In genomic region chr17:41784207-41784744, GRCh38 we compare ENCODE assay signal across 6 cellular contexts. TPM values are rescaled to one million over a fixed set of nuclear protein-coding genes. Genes with fewer than 3 reads are reported as not detected.
DNase-seq lines count a peak whose midpoint lies in the region; ATAC-seq and TF ChIP-seq lines count a peak whose summit lies in the region.

No MANE protein-coding gene starts in this region.

- H3K4me3 ChIP-seq in skeletal muscle satellite cell (ENCODE audit: low read length) = peak overlapping the region; percentile 46

- H3K4me1 Mint-ChIP-seq in endothelial cell (ENCODE audit: unreplicated experiment) (peaks cover 34% of the 10 kb centered on the region), immature natural killer cell (peaks cover 14 to 23% of the 10 kb centered on the region in 2 donors)

- in situ Hi-C loops in KBM-7 (cut with MboI; ENCODE audit: low pct_unique_long_range_greater_than_20kb, low sequenced_read_pairs) = no loop called here

- DNase-seq in KBM-7 (peak; percentile 93), endothelial cell (ENCODE audit: low spot score) (no peak), immature natural killer cell (no peak)
- no peak for DNase-seq in stimulated activated CD4-positive, alpha-beta T cell treated with anti-CD3 and anti-CD28 coated beads, Interleukin-2, amount 100 ng/mL, for 48 hours

- H3K27ac Mint-ChIP-seq in endothelial cell (ENCODE audit: unreplicated experiment) = peak overlapping the region; percentile 87
- H3K27ac Mint-ChIP-seq in immature natural killer cell = no peak overlapping the region

- H3K4me3 Mint-ChIP-seq in endothelial cell (ENCODE audit: unreplicated experiment) = peak overlapping the region; percentile 97
- H3K4me3 Mint-ChIP-seq in immature natural killer cell = peak overlapping the region in 2 of 5 donors; percentile 19 to 55

- H3K9me3 ChIP-seq in skeletal muscle satellite cell (replicated peaks; ENCODE audit: low read length) = no peaks in the 10 kb centered on the region

- peaks cover 37% of the 10 kb centered on the region for H3K27me3 ChIP-seq in skeletal muscle satellite cell (ENCODE audit: control insufficient read depth, insufficient read depth, low read length)

- H3K27me3 Mint-ChIP-seq in endothelial cell (ENCODE audit: unreplicated experiment) (peaks cover 13% of the 10 kb centered on the region), immature natural killer cell (ENCODE audit: low read depth in 3 of 3) (peaks cover 6 to 14% (median 9%) of the 10 kb centered on the region in 3 donors)

- H3K4me1 ChIP-seq in skeletal muscle satellite cell (ENCODE audit: control insufficient read depth, insufficient read depth, low read length) = peaks cover 26% of the 10 kb centered on the region

- no peaks in the 10 kb centered on the region for H3K36me3 ChIP-seq in skeletal muscle satellite cell (ENCODE audit: insufficient read depth, low read length)

- H3K9me3 Mint-ChIP-seq in endothelial cell (ENCODE audit: unreplicated experiment) = no peaks in the 10 kb centered on the region
- H3K9me3 Mint-ChIP-seq in immature natural killer cell = no peaks in the 10 kb centered on the region

- H3K9ac ChIP-seq in skeletal muscle satellite cell (ENCODE audit: low read depth, low read length) = no peak overlapping the region

- TF ChIP-seq CTCF in endothelial cell (IDR thresholded peaks at IDR 0.05; ENCODE audit: unreplicated experiment) = no peak

- H3K4me2 ChIP-seq in skeletal muscle satellite cell (ENCODE audit: low read length) = peak overlapping the region; percentile 70

- peaks cover 28% of the 10 kb centered on the region for H3K36me3 Mint-ChIP-seq in endothelial cell (ENCODE audit: low read depth, unreplicated experiment)
- no peaks in the 10 kb centered on the region for H3K36me3 Mint-ChIP-seq in immature natural killer cell

- ATAC-seq in GM21576 (IDR thresholded peaks at IDR 0.05; ENCODE audit: unreplicated experiment) = no peak

RNA-seq across cellular contexts. Expression of gene JUP, which starts 2.2 kb away (rescaled TPM):
- total RNA-seq in endothelial cell (ENCODE audit: unreplicated experiment) = 330 TPM
- total RNA-seq in skeletal muscle satellite cell (2012; rRNA removed) = 2.3 and 8.1 TPM in 2 replicates
- polyA plus RNA-seq in immature natural killer cell = under 1 TPM in 2 of 3 donors, not detected in 1; 0.61 to 0.76 TPM

RNA-seq across cellular contexts. Expression of gene P3H4, which starts 27.5 kb away (rescaled TPM):
- total RNA-seq in endothelial cell (ENCODE audit: unreplicated experiment) = 22.6 TPM
- 33.0 and 47.6 TPM in 2 replicates for total RNA-seq in skeletal muscle satellite cell (2012; rRNA removed)
- 10 to 100 TPM in 1 of 3 donors, 1 to 10 TPM in 2; 6.7 to 11.2 (median 9.8) TPM for polyA plus RNA-seq in immature natural killer cell

RNA-seq across cellular contexts. Expression of gene FKBP10, which starts 28.5 kb away (rescaled TPM):
- total RNA-seq in endothelial cell (ENCODE audit: unreplicated experiment) = 167 TPM
- total RNA-seq in skeletal muscle satellite cell (2012; rRNA removed) = 290 and 339 TPM in 2 replicates
- polyA plus RNA-seq in immature natural killer cell = under 1 TPM in 2 of 3 donors, not detected in 1; 0.43 to 0.71 TPM

RNA-seq across cellular contexts. Expression of gene HAP1, which starts 49.8 kb away (rescaled TPM):
- 18.1 TPM for total RNA-seq in endothelial cell (ENCODE audit: unreplicated experiment)
- total RNA-seq in skeletal muscle satellite cell (2012; rRNA removed) = not detected in 2 replicates
- not detected for polyA plus RNA-seq in immature natural killer cell

RNA-seq across cellular contexts. Expression of gene NT5C3B, which starts 51.8 kb away (rescaled TPM):
- total RNA-seq in endothelial cell (ENCODE audit: unreplicated experiment) = 79.9 TPM
- total RNA-seq in skeletal muscle satellite cell (2012; rRNA removed) = 50.2 and 57.3 TPM in 2 replicates
- polyA plus RNA-seq in immature natural killer cell = 10 to 100 TPM in 2 of 3 donors, 1 to 10 TPM in 1; 6.4 to 24.6 (median 13.7) TPM
